ENCODE assay signal across 20 cellular contexts in genomic region chr4:44320833-44321232, GRCh38.
DNase-seq lines count a peak whose midpoint lies in the region; ATAC-seq and TF ChIP-seq lines count a peak whose summit lies in the region.
"Had no signal": no experiment of that assay in that cellular context is flagged by ENCODE, and none has a peak within 500 bp of the region (broad histone marks: within the 10 kb centered on the region; RNA-seq: fewer than 3 reads in every experiment).

No MANE protein-coding gene starts in this region.

- in situ Hi-C loops in G401 (cut with HindIII; ENCODE audit: low sequenced_read_pairs), result no loop called here

- ATAC-seq in GM19452 (IDR thresholded peaks at IDR 0.05; ENCODE audit: unreplicated experiment), result no peak
- ATAC-seq: A549, HCT116 had no signal

- no peaks in the 10 kb centered on the region for H3K27me3 ChIP-seq in endocrine pancreas (ENCODE audit: control insufficient read depth, insufficient read depth, low read length)
- H3K27me3 ChIP-seq in uterus, result no peaks in the 10 kb centered on the region

- no peak for TF ChIP-seq CTCF in uterus (IDR thresholded peaks at IDR 0.05)

- H3K9me3 ChIP-seq in endocrine pancreas (ENCODE audit: control insufficient read depth, low read length) (no peaks in the 10 kb centered on the region), uterus (no peaks in the 10 kb centered on the region)
- H3K9me3 ChIP-seq: A549 had no signal

- H3K9ac ChIP-seq in endocrine pancreas (ENCODE audit: control insufficient read depth, insufficient read depth, low read length), result no peak overlapping the region

- H3K4me1 ChIP-seq in endocrine pancreas (ENCODE audit: control insufficient read depth, insufficient read depth, low read length), result peaks cover 19% of the 10 kb centered on the region
- H3K4me1 ChIP-seq in uterus, result no peaks in the 10 kb centered on the region
- H3K4me1 ChIP-seq: A549 had no signal

- intact Hi-C loops in uterus (cut with DNase I; ENCODE audit: low total_unique reads), result no loop called here

- H3K4me3 ChIP-seq in endocrine pancreas (ENCODE audit: control insufficient read depth, insufficient read depth, low read length), result peak overlapping the region; percentile 88
- H3K4me3 ChIP-seq in uterus, result no peak overlapping the region
- H3K4me3 ChIP-seq: A549 had no signal

- H3K36me3 ChIP-seq in endocrine pancreas (ENCODE audit: control insufficient read depth, insufficient read depth, low read length) (no peaks in the 10 kb centered on the region), uterus (no peaks in the 10 kb centered on the region)

- TF ChIP-seq POLR2A in uterus (IDR thresholded peaks at IDR 0.05), result no peak

- DNase-seq in NCI-H1105 treated with DMSO at 0.1 percent for 48 hours (lab: John Stamatoyannopoulos, UW) (peak; percentile 32), NCI-H1105 (lab: John Stamatoyannopoulos, UW) (no peak), G401 (ENCODE audit: low spot score) (peak; percentile 62), NCI-H82 (lab: John Stamatoyannopoulos, UW) (peak; percentile 49), uterus (no peak)
- DNase-seq: AML-193; CD4-positive, alpha-beta T cell; DMS153; DMS79; GF-D8; GOT3; H7; HFFc6 had no signal

- no peak overlapping the region for H3K27ac ChIP-seq in uterus
- H3K27ac ChIP-seq: 22Rv1, A549, C4-2B, HL-60 had no signal

Comparison
In these comparisons a context has a peak if more than half of its experiments do, and no peak if none do; other contexts are left out.
1. DNase-seq: peak in NCI-H1105 treated with DMSO at 0.1 percent for 48 hours (single experiment), G401 (single experiment) and NCI-H82 (single experiment); none in NCI-H1105 (single experiment) and uterus (0 of 2).